In the genomic region with DNA sequence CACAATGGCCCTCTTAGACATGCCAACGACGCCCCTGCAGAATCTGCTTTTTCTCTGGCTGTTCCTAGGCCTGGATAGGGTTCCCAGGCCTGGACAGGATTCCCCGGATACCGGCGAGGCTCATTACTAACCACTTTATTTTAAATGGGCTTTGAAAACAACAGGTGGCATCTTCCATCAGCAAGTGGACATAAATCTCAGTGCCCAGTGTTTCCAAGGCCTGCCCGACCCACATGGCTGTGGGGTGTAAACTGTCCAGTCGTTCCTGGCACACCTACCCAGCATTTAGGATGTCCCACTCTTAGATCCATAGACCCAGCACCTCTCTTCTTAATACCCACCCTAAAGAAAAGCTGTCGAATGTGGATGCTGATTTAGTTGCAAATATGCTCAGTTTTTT, we compare ENCODE assay signal across 1 cellular context.
TF ChIP-seq lines count a peak whose summit lies in the region.

No MANE protein-coding gene starts in this region.

TF ChIP-seq in WTC11, 78 proteins besides CTCF, POLR2A, EP300 and RAD21 (continued from another document):
- TF ChIP-seq, protein P1, sequence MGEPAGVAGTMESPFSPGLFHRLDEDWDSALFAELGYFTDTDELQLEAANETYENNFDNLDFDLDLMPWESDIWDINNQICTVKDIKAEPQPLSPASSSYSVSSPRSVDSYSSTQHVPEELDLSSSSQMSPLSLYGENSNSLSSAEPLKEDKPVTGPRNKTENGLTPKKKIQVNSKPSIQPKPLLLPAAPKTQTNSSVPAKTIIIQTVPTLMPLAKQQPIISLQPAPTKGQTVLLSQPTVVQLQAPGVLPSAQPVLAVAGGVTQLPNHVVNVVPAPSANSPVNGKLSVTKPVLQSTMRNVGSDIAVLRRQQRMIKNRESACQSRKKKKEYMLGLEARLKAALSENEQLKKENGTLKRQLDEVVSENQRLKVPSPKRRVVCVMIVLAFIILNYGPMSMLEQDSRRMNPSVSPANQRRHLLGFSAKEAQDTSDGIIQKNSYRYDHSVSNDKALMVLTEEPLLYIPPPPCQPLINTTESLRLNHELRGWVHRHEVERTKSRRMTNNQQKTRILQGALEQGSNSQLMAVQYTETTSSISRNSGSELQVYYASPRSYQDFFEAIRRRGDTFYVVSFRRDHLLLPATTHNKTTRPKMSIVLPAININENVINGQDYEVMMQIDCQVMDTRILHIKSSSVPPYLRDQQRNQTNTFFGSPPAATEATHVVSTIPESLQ (CRISPR knock-in tag; IDR thresholded peaks at IDR 0.05): no peak
- TF ChIP-seq JAZF1 (CRISPR knock-in tag; IDR thresholded peaks at IDR 0.05): no peak
- no peak for TF ChIP-seq NR1H2 (CRISPR knock-in tag; IDR thresholded peaks at IDR 0.05)
- TF ChIP-seq, protein P2, sequence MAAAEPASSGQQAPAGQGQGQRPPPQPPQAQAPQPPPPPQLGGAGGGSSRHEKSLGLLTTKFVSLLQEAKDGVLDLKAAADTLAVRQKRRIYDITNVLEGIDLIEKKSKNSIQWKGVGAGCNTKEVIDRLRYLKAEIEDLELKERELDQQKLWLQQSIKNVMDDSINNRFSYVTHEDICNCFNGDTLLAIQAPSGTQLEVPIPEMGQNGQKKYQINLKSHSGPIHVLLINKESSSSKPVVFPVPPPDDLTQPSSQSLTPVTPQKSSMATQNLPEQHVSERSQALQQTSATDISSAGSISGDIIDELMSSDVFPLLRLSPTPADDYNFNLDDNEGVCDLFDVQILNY (CRISPR knock-in tag; IDR thresholded peaks at IDR 0.05): no peak
- TF ChIP-seq TEAD4 (CRISPR knock-in tag; IDR thresholded peaks at IDR 0.05): no peak
- no peak for TF ChIP-seq SP1 (CRISPR knock-in tag; conservative IDR thresholded peaks at IDR 0.05)
- TF ChIP-seq, protein P3, sequence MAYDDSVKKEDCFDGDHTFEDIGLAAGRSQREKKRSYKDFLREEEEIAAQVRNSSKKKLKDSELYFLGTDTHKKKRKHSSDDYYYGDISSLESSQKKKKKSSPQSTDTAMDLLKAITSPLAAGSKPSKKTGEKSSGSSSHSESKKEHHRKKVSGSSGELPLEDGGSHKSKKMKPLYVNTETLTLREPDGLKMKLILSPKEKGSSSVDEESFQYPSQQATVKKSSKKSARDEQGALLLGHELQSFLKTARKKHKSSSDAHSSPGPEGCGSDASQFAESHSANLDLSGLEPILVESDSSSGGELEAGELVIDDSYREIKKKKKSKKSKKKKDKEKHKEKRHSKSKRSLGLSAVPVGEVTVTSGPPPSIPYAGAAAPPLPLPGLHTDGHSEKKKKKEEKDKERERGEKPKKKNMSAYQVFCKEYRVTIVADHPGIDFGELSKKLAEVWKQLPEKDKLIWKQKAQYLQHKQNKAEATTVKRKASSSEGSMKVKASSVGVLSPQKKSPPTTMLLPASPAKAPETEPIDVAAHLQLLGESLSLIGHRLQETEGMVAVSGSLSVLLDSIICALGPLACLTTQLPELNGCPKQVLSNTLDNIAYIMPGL (CRISPR knock-in tag; IDR thresholded peaks at IDR 0.05): no peak
- no peak for TF ChIP-seq CREM (CRISPR knock-in tag; IDR thresholded peaks at IDR 0.05)
